In genomic region chr6:6004147-6004995, GRCh38 we compare ENCODE assay signal across 9 cellular contexts. TPM values are rescaled to one million over a fixed set of nuclear protein-coding genes. Genes with fewer than 3 reads are reported as not detected.
DNase-seq lines count a peak whose midpoint lies in the region; ATAC-seq and TF ChIP-seq lines count a peak whose summit lies in the region.
"Had no signal": no experiment of that assay in that cellular context is flagged by ENCODE, and none has a peak within 500 bp of the region (broad histone marks: within the 10 kb centered on the region; RNA-seq: fewer than 3 reads in every experiment).

No MANE protein-coding gene starts in this region.

- ATAC-seq in GM19467 (IDR thresholded peaks at IDR 0.05; ENCODE audit: unreplicated experiment) (no peak), GM21390 (IDR thresholded peaks at IDR 0.05; ENCODE audit: unreplicated experiment) (no peak), body of pancreas (no peak)

- no peak overlapping the region for H3K27ac ChIP-seq in rectal smooth muscle tissue (ENCODE audit: low read depth, low read length)
- H3K27ac ChIP-seq in body of pancreas, result no peak overlapping the region

- 8 to 12% methylated on average over 49 of the region's 49 CpGs for WGBS in body of pancreas, 2 donors

- H3K27me3 ChIP-seq in GM06990 (replicated peaks; ENCODE audit: control insufficient read depth, insufficient read depth, low read length) (no peaks in the 10 kb centered on the region; the same call in 1 of the 2 replicates), rectal smooth muscle tissue (ENCODE audit: control insufficient read depth, insufficient read depth, low read length) (peaks cover 68% of the 10 kb centered on the region), body of pancreas (peaks cover 0 to 85% of the 10 kb centered on the region in 2 donors)

- peaks cover 2% of the 10 kb centered on the region for H3K4me1 ChIP-seq in rectal smooth muscle tissue (ENCODE audit: control insufficient read depth, insufficient read depth, low read length)
- peaks cover 58% of the 10 kb centered on the region for H3K4me1 ChIP-seq in body of pancreas

- no peak for TF ChIP-seq CTCF in GM06990 (IDR thresholded peaks at IDR 0.05; ENCODE audit: insufficient read depth, low read length, poor library complexity, severe bottlenecking)
- TF ChIP-seq CTCF in NB4 (IDR thresholded peaks at IDR 0.05; ENCODE audit: low read depth, low read length), result no peak
- no peak for TF ChIP-seq CTCF in epithelial cell of proximal tubule (conservative IDR thresholded peaks at IDR 0.05; ENCODE audit: low read depth, low read length)
- no peak for TF ChIP-seq CTCF in body of pancreas (IDR thresholded peaks at IDR 0.05)

- H3K9me3 ChIP-seq in body of pancreas, result no peaks in the 10 kb centered on the region

- intact Hi-C loops in body of pancreas (cut with DNase I), result no loop called here

- H3K36me3 ChIP-seq in GM06990 (ENCODE audit: control insufficient read depth, insufficient read depth, low read length), result no peaks in the 10 kb centered on the region; the same call in 1 of the 2 replicates
- no peaks in the 10 kb centered on the region for H3K36me3 ChIP-seq in rectal smooth muscle tissue (ENCODE audit: control insufficient read depth, insufficient read depth, low read length)
- H3K36me3 ChIP-seq in body of pancreas (replicated peaks in 1 of 2; ENCODE audit: insufficient read depth in 1 of 2, low read depth in 2 of 2), result no peaks in the 10 kb centered on the region

- no peak overlapping the region for H3K9ac ChIP-seq in rectal smooth muscle tissue (ENCODE audit: low read length)

- H3K4me3 ChIP-seq in GM06990 (replicated peaks; ENCODE audit: low read depth, low read length) (peak overlapping the region; percentile 67), NB4 (ENCODE audit: low read depth, low read length) (peak overlapping the region; percentile 52), epithelial cell of proximal tubule (ENCODE audit: low read depth, low read length) (peak overlapping the region; percentile 24), rectal smooth muscle tissue (ENCODE audit: low read length) (peak overlapping the region; percentile 4), body of pancreas (no peak overlapping the region)

- DNase-seq in GM06990 (ENCODE audit: extremely low read depth, insufficient read length) (no peak), NB4 (ENCODE audit: low read depth) (no peak), epithelial cell of proximal tubule (ENCODE audit: low read depth) (no peak), body of pancreas (no peak)
- DNase-seq in effector CD8-positive, alpha-beta T cell (lab: John Stamatoyannopoulos, UW), result no peak

- no peak for TF ChIP-seq POLR2A in NB4 (IDR thresholded peaks at IDR 0.05; ENCODE audit: extremely low read depth, insufficient read length)
- TF ChIP-seq POLR2A in body of pancreas (IDR thresholded peaks at IDR 0.05), result no peak

RNA-seq across cellular contexts. Expression of gene NRN1, which starts 2.4 kb away (rescaled TPM):
- total RNA-seq in epithelial cell of proximal tubule (0.72 and 1.1 TPM in 2 replicates), body of pancreas (1 to 10 TPM in 1 of 2 donors, under 1 TPM in 1; 0.99 to 4.4 TPM)
- total RNA-seq: bronchial epithelial cell had no signal

Comparison
In these comparisons a context has a peak if more than half of its experiments do, and no peak if none do; other contexts are left out.
1. H3K4me3 ChIP-seq: peak in GM06990 (single experiment), NB4 (single experiment), epithelial cell of proximal tubule (single experiment) and rectal smooth muscle tissue (single experiment); none in body of pancreas (0 of 2).